31 cellular contexts compared by ENCODE assay signal in the genomic region with DNA sequence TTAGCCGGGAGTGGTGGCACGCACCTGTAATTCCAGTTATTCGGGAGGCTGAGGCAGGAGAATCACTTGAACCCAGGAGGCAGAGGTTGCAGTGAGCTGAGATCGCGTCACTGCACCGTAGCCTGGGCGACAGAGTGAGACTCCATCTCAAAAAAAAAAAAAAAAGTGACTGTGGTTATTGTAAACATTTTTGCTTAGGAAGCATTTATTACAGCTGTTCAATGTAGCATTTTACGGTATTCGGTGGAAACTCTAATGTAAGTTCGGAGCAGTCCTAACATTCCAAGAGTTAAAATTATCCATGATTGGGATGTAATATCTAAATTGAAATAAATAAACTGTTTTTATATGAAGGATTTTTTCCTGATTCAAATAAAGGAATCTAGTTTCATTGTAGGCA.
"Had no signal": no experiment of that assay in that cellular context is flagged by ENCODE, and none has a peak within 500 bp of the region (broad histone marks: within the 10 kb centered on the region; RNA-seq: fewer than 3 reads in every experiment).

No MANE protein-coding gene starts in this region.

- H3K27ac ChIP-seq: neural progenitor cell, ovary, parathyroid adenoma, psoas muscle, skin epidermis, spleen, suprapubic skin, testis, tibial artery, transverse colon, upper lobe of right lung, uterus had no signal

- H3K27me3 ChIP-seq: neural progenitor cell, ovary, suprapubic skin, testis, tibial artery, transverse colon, upper lobe of right lung, uterus had no signal

- H3K4me2 ChIP-seq: neural progenitor cell, smooth muscle cell had no signal

- DNase-seq: natural killer cell; occipital lobe; ovary; posterior cingulate gyrus; psoas muscle; right cardiac atrium; spleen; stimulated activated CD4-positive, alpha-beta T cell treated with anti-CD3 and anti-CD28 coated beads, Interleukin-12 subunit alpha, Interleukin-12 subunit beta, amount 100 ng/mL, for 4 hours; stimulated activated CD4-positive, alpha-beta T cell treated with anti-CD3 and anti-CD28 coated beads, Interleukin-1b, Interleukin-23, amount 100 ng/mL, for 48 hours; stimulated activated CD4-positive, alpha-beta T cell treated with anti-CD3 and anti-CD28 coated beads, Interleukin-4, amount 100 ng/mL, for 1 hour; stimulated activated CD4-positive, alpha-beta T cell treated with anti-CD3 and anti-CD28 coated beads, Interleukin-4, amount 100 ng/mL, for 4 hours; stimulated activated CD8-positive, alpha-beta memory T cell treated with anti-CD3 and anti-CD28 coated beads, Interleukin-4, amount 100 ng/mL, for 48 hours; stimulated activated naive CD4-positive, alpha-beta T cell; stimulated activated naive CD8-positive, alpha-beta T cell treated with anti-CD3 and anti-CD28 coated beads, Interleukin-15, amount 100 ng/mL, for 72 hours; stimulated activated naive CD8-positive, alpha-beta T cell treated with anti-CD3 and anti-CD28 coated beads, Interleukin-15, Interleukin-2, amounts not matched to agents 100 U/mL and 50 U/mL, for 24 hours; substantia nigra; testis; tibial artery; transverse colon; upper lobe of right lung; uterus had no signal

- H3K9ac ChIP-seq: neural progenitor cell, parathyroid adenoma had no signal

- H3K9me3 ChIP-seq: ovary, psoas muscle, suprapubic skin, testis, tibial artery, transverse colon, upper lobe of right lung, uterus had no signal

- H3K4me3 ChIP-seq: neural progenitor cell, ovary, psoas muscle, skin epidermis, smooth muscle cell, spleen, suprapubic skin, testis, tibial artery, transverse colon, upper lobe of right lung, uterus had no signal

- H3K4me1 ChIP-seq: parathyroid adenoma, psoas muscle, spleen, suprapubic skin, testis, transverse colon, upper lobe of right lung, uterus had no signal

- H3K4me1 Mint-ChIP-seq: natural killer cell; nephron; stimulated activated memory B cell treated with anti-CD40 and anti-IgM and Interleukin-4, amounts not matched to agents 10 μg/mL and 1 μg/mL and 100 μg/mL, for 72 hours; stimulated activated naive CD8-positive, alpha-beta T cell treated with anti-CD3 and anti-CD28 coated beads, Interleukin-15, amount 100 ng/mL, for 72 hours had no signal

- ATAC-seq: natural killer cell; psoas muscle; right cardiac atrium; sciatic nerve; stimulated activated memory B cell treated with anti-CD40 and anti-IgM and Interleukin-4, amounts not matched to agents 10 μg/mL and 1 μg/mL and 100 μg/mL, for 72 hours; stimulated activated naive CD8-positive, alpha-beta T cell treated with anti-CD3 and anti-CD28 coated beads, Interleukin-15, amount 100 ng/mL, for 72 hours; stimulated activated naive CD8-positive, alpha-beta T cell treated with anti-CD3 and anti-CD28 coated beads, Interleukin-15, Interleukin-2, amounts not matched to agents 100 U/mL and 50 U/mL, for 24 hours; upper lobe of right lung had no signal

- H3K4me3 Mint-ChIP-seq: natural killer cell; nephron; neural progenitor cell; stimulated activated memory B cell treated with anti-CD40 and anti-IgM and Interleukin-4, amounts not matched to agents 10 μg/mL and 1 μg/mL and 100 μg/mL, for 72 hours; stimulated activated naive CD8-positive, alpha-beta T cell treated with anti-CD3 and anti-CD28 coated beads, Interleukin-15, amount 100 ng/mL, for 72 hours; type B pancreatic cell had no signal

- H3K9me3 Mint-ChIP-seq: nephron, neural progenitor cell, type B pancreatic cell had no signal

- H3K36me3 Mint-ChIP-seq: natural killer cell; neural progenitor cell; stimulated activated memory B cell treated with anti-CD40 and anti-IgM and Interleukin-4, amounts not matched to agents 10 μg/mL and 1 μg/mL and 100 μg/mL, for 72 hours; type B pancreatic cell had no signal

- H3K27me3 Mint-ChIP-seq: stimulated activated naive CD8-positive, alpha-beta T cell treated with anti-CD3 and anti-CD28 coated beads, Interleukin-15, amount 100 ng/mL, for 72 hours had no signal

- H2AFZ ChIP-seq: neural progenitor cell, parathyroid adenoma had no signal

- H3K36me3 ChIP-seq: neural progenitor cell, ovary, spleen, suprapubic skin, tibial artery, transverse colon, upper lobe of right lung, uterus had no signal

- H3K27ac Mint-ChIP-seq: natural killer cell; nephron; neural progenitor cell; progenitor cell of endocrine pancreas; stimulated activated memory B cell treated with anti-CD40 and anti-IgM and Interleukin-4, amounts not matched to agents 10 μg/mL and 1 μg/mL and 100 μg/mL, for 72 hours; stimulated activated naive CD8-positive, alpha-beta T cell treated with anti-CD3 and anti-CD28 coated beads, Interleukin-15, amount 100 ng/mL, for 72 hours; type B pancreatic cell had no signal
